In the genomic region with DNA sequence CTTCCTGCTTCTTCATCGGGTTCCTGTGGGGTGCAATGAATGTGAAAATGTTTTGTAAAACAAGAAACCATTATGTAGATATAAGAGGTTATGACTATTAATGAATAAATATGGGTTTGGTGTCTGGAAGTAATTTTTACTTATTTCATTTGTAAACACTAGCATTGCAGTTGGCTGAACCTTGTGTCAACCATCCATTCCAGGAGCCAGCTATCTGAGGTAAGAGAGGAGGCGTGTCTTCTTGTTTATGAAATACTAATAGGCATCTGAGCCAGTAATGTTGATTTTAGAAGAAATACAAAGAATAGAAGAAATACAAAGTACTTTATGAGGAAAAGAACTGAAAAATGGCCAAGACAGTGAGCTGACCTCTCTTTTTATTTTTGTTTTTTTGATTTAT, we compare ENCODE assay signal across 21 cellular contexts.
DNase-seq lines count a peak whose midpoint lies in the region; ATAC-seq and TF ChIP-seq lines count a peak whose summit lies in the region.
"Had no signal": no experiment of that assay in that cellular context is flagged by ENCODE, and none has a peak within 500 bp of the region (broad histone marks: within the 10 kb centered on the region; RNA-seq: fewer than 3 reads in every experiment).

No MANE protein-coding gene starts in this region.

- no peaks in the 10 kb centered on the region for H3K9me3 ChIP-seq in esophagus muscularis mucosa
- H3K9me3 ChIP-seq in neural progenitor cell (ENCODE audit: low read depth): no peaks in the 10 kb centered on the region
- H3K9me3 ChIP-seq: BE2C had no signal

- no peaks in the 10 kb centered on the region for H4K20me1 ChIP-seq in neural progenitor cell (ENCODE audit: low read depth)

- no peak for TF ChIP-seq EP300 in esophagus muscularis mucosa (IDR thresholded peaks at IDR 0.05)

- TF ChIP-seq POLR2A in esophagus muscularis mucosa (IDR thresholded peaks at IDR 0.05; ENCODE audit: low read depth): no peak

- H3K4me3 Mint-ChIP-seq in natural killer cell (no peak overlapping the region), neural progenitor cell (no peak overlapping the region)
- H3K4me3 Mint-ChIP-seq in natural killer cell treated with Interleukin-12 subunit alpha and Interleukin-12 subunit beta and Interleukin-15 and Interleukin-18, amount 100 ng/mL, for 72 hours: no peak overlapping the region

- H3K27me3 ChIP-seq in esophagus muscularis mucosa (no peaks in the 10 kb centered on the region), neural progenitor cell (no peaks in the 10 kb centered on the region), H7 (ENCODE audit: control insufficient read depth, insufficient read depth, low read length) (no peaks in the 10 kb centered on the region)
- H3K27me3 ChIP-seq: BE2C had no signal

- no peak for DNase-seq in natural killer cell
- DNase-seq in natural killer cell treated with Interleukin-12 subunit alpha and Interleukin-12 subunit beta and Interleukin-15 and Interleukin-18, amount 100 ng/mL, for 72 hours (ENCODE audit: low spot score): no peak
- DNase-seq in esophagus muscularis mucosa (ENCODE audit: extremely low spot score): no peak
- no peak for DNase-seq in neural progenitor cell (ENCODE audit: low spot score)
- DNase-seq in H7: no peak
- DNase-seq in globus pallidus (ENCODE audit: low spot score): no peak
- DNase-seq in T-helper 1 cell: no peak
- DNase-seq: BE2C, DMS53, GDM1, Karpas-422, MV-4-11, NCI-H1105 treated with DMSO at 0.1 percent for 48 hours, NCI-H1694, NCI-H2081, NCI-H2171, NCI-H345, NCI-H524, NCI-H774, OCI-M1, Right ventricle myocardium superior had no signal

- H3K27ac Mint-ChIP-seq in natural killer cell (peak overlapping the region; percentile 7 to 33), neural progenitor cell (no peak overlapping the region)
- no peak overlapping the region for H3K27ac Mint-ChIP-seq in natural killer cell treated with Interleukin-12 subunit alpha and Interleukin-12 subunit beta and Interleukin-15 and Interleukin-18, amount 100 ng/mL, for 72 hours

- H3K36me3 Mint-ChIP-seq in natural killer cell: no peaks in the 10 kb centered on the region
- H3K36me3 Mint-ChIP-seq in natural killer cell treated with Interleukin-12 subunit alpha and Interleukin-12 subunit beta and Interleukin-15 and Interleukin-18, amount 100 ng/mL, for 72 hours: peaks cover 17% of the 10 kb centered on the region
- H3K36me3 Mint-ChIP-seq in neural progenitor cell: no peaks in the 10 kb centered on the region

- H3F3A ChIP-seq in neural progenitor cell (ENCODE audit: low read depth): no peaks in the 10 kb centered on the region

- no peak for ATAC-seq in natural killer cell
- ATAC-seq in natural killer cell treated with Interleukin-12 subunit alpha and Interleukin-12 subunit beta and Interleukin-15 and Interleukin-18, amount 100 ng/mL, for 72 hours: no peak

- 78% methylated on average over 2 of the region's 2 CpGs for WGBS in esophagus muscularis mucosa

- peak overlapping the region; percentile 21 for H3K4me2 ChIP-seq in neural progenitor cell

- H3K4me1 Mint-ChIP-seq in natural killer cell (peaks cover 44 to 45% of the 10 kb centered on the region in 2 donors), neural progenitor cell (peaks cover 11% of the 10 kb centered on the region)
- H3K4me1 Mint-ChIP-seq in natural killer cell treated with Interleukin-12 subunit alpha and Interleukin-12 subunit beta and Interleukin-15 and Interleukin-18, amount 100 ng/mL, for 72 hours (ENCODE audit: low read depth in 2 of 2): peaks cover 35 to 40% of the 10 kb centered on the region in 2 donors

- H3K9me3 Mint-ChIP-seq in natural killer cell: no peaks in the 10 kb centered on the region
- H3K9me3 Mint-ChIP-seq in natural killer cell treated with Interleukin-12 subunit alpha and Interleukin-12 subunit beta and Interleukin-15 and Interleukin-18, amount 100 ng/mL, for 72 hours: no peaks in the 10 kb centered on the region
- no peaks in the 10 kb centered on the region for H3K9me3 Mint-ChIP-seq in neural progenitor cell

- H3K4me1 ChIP-seq in esophagus muscularis mucosa (peaks cover 45 to 94% (median 93%) of the 10 kb centered on the region in 4 donors), neural progenitor cell (peaks cover 9% of the 10 kb centered on the region)
- H3K4me1 ChIP-seq: BE2C had no signal

- H3K27ac ChIP-seq in esophagus muscularis mucosa (replicated peaks in 1 of 4) (peak overlapping the region in 3 of 4 donors; percentile 15 to 48 (median 41)), neural progenitor cell (no peak overlapping the region)

- no peak for TF ChIP-seq CTCF in natural killer cell (IDR thresholded peaks at IDR 0.05)
- no peak for TF ChIP-seq CTCF in esophagus muscularis mucosa (IDR thresholded peaks at IDR 0.05)
- TF ChIP-seq CTCF in neural progenitor cell (IDR thresholded peaks at IDR 0.05): no peak

- no peaks in the 10 kb centered on the region for H3K36me3 ChIP-seq in esophagus muscularis mucosa
- H3K36me3 ChIP-seq in neural progenitor cell: no peaks in the 10 kb centered on the region
- no peaks in the 10 kb centered on the region for H3K36me3 ChIP-seq in H7 (replicated peaks; ENCODE audit: control insufficient read depth, insufficient read depth, low read length)
- H3K36me3 ChIP-seq: BE2C had no signal

- H3K4me3 ChIP-seq in esophagus muscularis mucosa (no peak overlapping the region), neural progenitor cell (no peak overlapping the region), H7 (ENCODE audit: insufficient read depth, low read depth, low read length) (no peak overlapping the region)

- intact Hi-C loops in natural killer cell (cut with micrococcal nuclease) (no loop called here), esophagus muscularis mucosa (cut with DNase I) (no loop called here)

- no peak overlapping the region for H3K9ac ChIP-seq in neural progenitor cell

- H3K79me2 ChIP-seq in neural progenitor cell (ENCODE audit: low read depth): no peaks in the 10 kb centered on the region

- no peak overlapping the region for H2AFZ ChIP-seq in neural progenitor cell (replicated peaks)

- H3K27me3 Mint-ChIP-seq in natural killer cell (ENCODE audit: low read depth in 2 of 2) (peaks cover 0 to 5% of the 10 kb centered on the region in 2 donors), neural progenitor cell (ENCODE audit: insufficient read depth, low read depth) (peaks cover 6% of the 10 kb centered on the region)
- peaks cover 3 to 11% of the 10 kb centered on the region in 2 donors for H3K27me3 Mint-ChIP-seq in natural killer cell treated with Interleukin-12 subunit alpha and Interleukin-12 subunit beta and Interleukin-15 and Interleukin-18, amount 100 ng/mL, for 72 hours

Comparison
In these comparisons a context has a peak if more than half of its experiments do, and no peak if none do; other contexts are left out.
1. H3K27ac Mint-ChIP-seq: peak in natural killer cell (2 of 2); none in natural killer cell treated with Interleukin-12 subunit alpha and Interleukin-12 subunit beta and Interleukin-15 and Interleukin-18, amount 100 ng/mL, for 72 hours (0 of 2) and neural progenitor cell (single experiment).